ENCODE assay signal across 1 cellular context in genomic region chr6:81491486-81492101, GRCh38.
TF ChIP-seq lines count a peak whose summit lies in the region.

No MANE protein-coding gene starts in this region.

TF ChIP-seq in HepG2, 621 proteins besides CTCF, POLR2A, EP300 and RAD21 (continued from another document and continues in another):
- TF ChIP-seq TRAFD1 (CRISPR knock-in tag; IDR thresholded peaks at IDR 0.05; ENCODE audit: borderline replicate concordance) (no peak), ZNF607 (CRISPR knock-in tag; IDR thresholded peaks at IDR 0.05; ENCODE audit: borderline replicate concordance) (no peak), TFDP2 (CRISPR knock-in tag; IDR thresholded peaks at IDR 0.05) (no peak), TERF1 (CRISPR knock-in tag; IDR thresholded peaks at IDR 0.05) (no peak), ZNF143 (CRISPR knock-in tag; IDR thresholded peaks at IDR 0.05) (no peak), ZGPAT (CRISPR knock-in tag; IDR thresholded peaks at IDR 0.05) (peak; percentile 64; the same call in 1 of the 2 replicates), RXRA (CRISPR knock-in tag; IDR thresholded peaks at IDR 0.05) (no peak), TBX3 (IDR thresholded peaks at IDR 0.05; ENCODE audit: borderline replicate concordance) (no peak), SOX5 (CRISPR knock-in tag; IDR thresholded peaks at IDR 0.05; ENCODE audit: borderline replicate concordance) (peak; percentile 82; the same call in 1 of the 2 replicates), ZNF777 (CRISPR knock-in tag; IDR thresholded peaks at IDR 0.05) (no peak), IKZF5 (CRISPR knock-in tag; IDR thresholded peaks at IDR 0.05) (no peak; the same call in 1 of the 2 replicates), CCAR2 (optimal IDR thresholded peaks at IDR 0.05; ENCODE audit: low read depth, low read length) (no peak), ZSCAN12 (CRISPR knock-in tag; IDR thresholded peaks at IDR 0.05) (no peak), NFE2L1 (CRISPR knock-in tag; IDR thresholded peaks at IDR 0.05; ENCODE audit: borderline replicate concordance) (no peak), ZFP36 (IDR thresholded peaks at IDR 0.05; ENCODE audit: borderline replicate concordance, low read depth, low read length, partially characterized antibody) (no peak), KLF16 (CRISPR knock-in tag; IDR thresholded peaks at IDR 0.05) (peak in 1 of 2 experiments; percentile 43; a peak in 1 of 4 replicates), ZNF343 (CRISPR knock-in tag; IDR thresholded peaks at IDR 0.05) (no peak), TARDBP (CRISPR knock-in tag; IDR thresholded peaks at IDR 0.05) (no peak), MBD4 (IDR thresholded peaks at IDR 0.05; ENCODE audit: borderline replicate concordance, low read length) (peak; percentile 78; the same call in 1 of the 2 replicates), SOX6 (IDR thresholded peaks at IDR 0.05) (no peak), SOX6 (CRISPR knock-in tag; IDR thresholded peaks at IDR 0.05) (peak; percentile 80), ZBTB42 (CRISPR knock-in tag; IDR thresholded peaks at IDR 0.05) (no peak), SKI (IDR thresholded peaks at IDR 0.05; ENCODE audit: partially characterized antibody) (no peak), NKX3-1 (CRISPR knock-in tag; IDR thresholded peaks at IDR 0.05) (no peak), NFYB (CRISPR knock-in tag; IDR thresholded peaks at IDR 0.05) (no peak), RFX3 (CRISPR knock-in tag; IDR thresholded peaks at IDR 0.05) (no peak), HNF4G (IDR thresholded peaks at IDR 0.05; ENCODE audit: borderline replicate concordance, low read depth, low read length) (peak; percentile 48; the same call in 1 of the 2 replicates), HNF4G (CRISPR knock-in tag; IDR thresholded peaks at IDR 0.05; ENCODE audit: borderline replicate concordance, low read depth) (no peak), KDM5A (IDR thresholded peaks at IDR 0.05; ENCODE audit: borderline replicate concordance, low read length) (no peak), ZNF629 (CRISPR knock-in tag; conservative IDR thresholded peaks at IDR 0.05) (no peak), CENPX (CRISPR knock-in tag; IDR thresholded peaks at IDR 0.05) (no peak), IRF2 (CRISPR knock-in tag; IDR thresholded peaks at IDR 0.05) (peak; percentile 32; the same call in 1 of the 2 replicates), FOXJ3 (CRISPR knock-in tag; IDR thresholded peaks at IDR 0.05; ENCODE audit: borderline replicate concordance) (peak; percentile 50; the same call in 1 of the 2 replicates), ONECUT2 (CRISPR knock-in tag; IDR thresholded peaks at IDR 0.05) (no peak), ASH2L (IDR thresholded peaks at IDR 0.05; ENCODE audit: insufficient read length, low read depth, low read length) (peak; percentile 30), SSRP1 (CRISPR knock-in tag; IDR thresholded peaks at IDR 0.05) (no peak), ZKSCAN5 (CRISPR knock-in tag; IDR thresholded peaks at IDR 0.05) (no peak), ZNF382 (CRISPR knock-in tag; IDR thresholded peaks at IDR 0.05; ENCODE audit: borderline replicate concordance) (no peak), PAXIP1 (CRISPR knock-in tag; conservative IDR thresholded peaks at IDR 0.05) (peak; percentile 89), DMAP1 (CRISPR knock-in tag; IDR thresholded peaks at IDR 0.05) (no peak), SIX1 (CRISPR knock-in tag; IDR thresholded peaks at IDR 0.05; ENCODE audit: borderline replicate concordance) (no peak), CEBPZ (IDR thresholded peaks at IDR 0.05; ENCODE audit: low read length) (no peak), AKAP8 (CRISPR knock-in tag; IDR thresholded peaks at IDR 0.05) (no peak), ZNF737 (CRISPR knock-in tag; IDR thresholded peaks at IDR 0.05; ENCODE audit: borderline replicate concordance) (no peak), GTF2F1 (IDR thresholded peaks at IDR 0.05; ENCODE audit: low read length) (no peak), DR1 (CRISPR knock-in tag; IDR thresholded peaks at IDR 0.05) (no peak), ZBTB37 (CRISPR knock-in tag; IDR thresholded peaks at IDR 0.05) (no peak), ZFX (CRISPR knock-in tag; IDR thresholded peaks at IDR 0.05; ENCODE audit: low read depth) (no peak), FOXA1 (IDR thresholded peaks at IDR 0.05) (peak; percentile 63; the same call in 1 of the 2 replicates), FOXA1 (CRISPR knock-in tag; IDR thresholded peaks at IDR 0.05) (peak; percentile 49; the same call in 1 of the 2 replicates), ELF1 (CRISPR knock-in tag; IDR thresholded peaks at IDR 0.05) (no peak), ZNF496 (CRISPR knock-in tag; IDR thresholded peaks at IDR 0.05; ENCODE audit: insufficient replicate concordance) (no peak), SAP130 (CRISPR knock-in tag; IDR thresholded peaks at IDR 0.05; ENCODE audit: low read depth) (peak; percentile 21; the same call in 1 of the 2 replicates), ZNF512B (CRISPR knock-in tag; IDR thresholded peaks at IDR 0.05; ENCODE audit: borderline replicate concordance) (no peak)
